In genomic region chr2:138007431-138007830, GRCh38 we compare ENCODE assay signal across 8 cellular contexts. TPM values are rescaled to one million over a fixed set of nuclear protein-coding genes. Genes with fewer than 3 reads are reported as not detected.
"Had no signal": no experiment of that assay in that cellular context is flagged by ENCODE, and none has a peak within 500 bp of the region (broad histone marks: within the 10 kb centered on the region; RNA-seq: fewer than 3 reads in every experiment).

No MANE protein-coding gene starts in this region.

- H3K27ac ChIP-seq: HL-60 had no signal

- FAIRE-seq: HTR-8/SVneo, K562 had no signal

- H3K4me3 ChIP-seq: K562 had no signal

- H3K27me3 Mint-ChIP-seq: IgD-negative memory B cell had no signal

- H3K4me1 Mint-ChIP-seq: IgD-negative memory B cell had no signal

- H3K4me3 Mint-ChIP-seq: IgD-negative memory B cell had no signal

- ATAC-seq: K562 had no signal

- H3K36me3 Mint-ChIP-seq: IgD-negative memory B cell had no signal

- DNase-seq: IMR-90, KBM-7, KG1 had no signal

- H3K27ac Mint-ChIP-seq: IgD-negative memory B cell had no signal

RNA-seq across cellular contexts. Expression of gene HNMT, which starts 43.2 kb away (rescaled TPM):
- total RNA-seq: HT1080 had no signal
- polyA plus RNA-seq: IgD-negative memory B cell had no signal
